In genomic region chr4:25845841-25846653, GRCh38 we compare ENCODE assay signal across 19 cellular contexts. TPM values are rescaled to one million over a fixed set of nuclear protein-coding genes. Genes with fewer than 3 reads are reported as not detected.
DNase-seq lines count a peak whose midpoint lies in the region; ATAC-seq and TF ChIP-seq lines count a peak whose summit lies in the region.
"Had no signal": no experiment of that assay in that cellular context is flagged by ENCODE, and none has a peak within 500 bp of the region (broad histone marks: within the 10 kb centered on the region; RNA-seq: fewer than 3 reads in every experiment).

No MANE protein-coding gene starts in this region.

- H3K4me3 Mint-ChIP-seq in activated CD8-positive, alpha-beta memory T cell treated with anti-CD3 and anti-CD28 coated beads, Interleukin-2, amount 10 ng/mL, durations not matched to agents 7 days and 5 days = no peak overlapping the region
- H3K4me3 Mint-ChIP-seq in GM23338 (peak overlapping the region; percentile 16; the same call in 1 of the 3 replicates), WTC11 (no peak overlapping the region), memory B cell (no peak overlapping the region)

- peak overlapping the region; percentile 59 for H3K4me2 ChIP-seq in GM23338

- H3F3A ChIP-seq in GM23338 (replicated peaks; ENCODE audit: low read depth) = no peaks in the 10 kb centered on the region

- H3K4me1 Mint-ChIP-seq in activated CD8-positive, alpha-beta memory T cell treated with anti-CD3 and anti-CD28 coated beads, Interleukin-2, amount 10 ng/mL, durations not matched to agents 7 days and 5 days = peaks cover 69% of the 10 kb centered on the region
- H3K4me1 Mint-ChIP-seq in GM23338 (peaks cover 43% of the 10 kb centered on the region), WTC11 (peaks cover 38% of the 10 kb centered on the region), memory B cell (peaks cover 64% of the 10 kb centered on the region)

- no peaks in the 10 kb centered on the region for H3K9me2 ChIP-seq in GM23338 (ENCODE audit: insufficient read depth)

- no peaks in the 10 kb centered on the region for H3K27me3 ChIP-seq in GM23338 (ENCODE audit: insufficient read depth)
- H3K27me3 ChIP-seq: MG63, SJCRH30 had no signal

- POLR2A ChIA-PET in WTC11 (lab: Charles Lee) = no interaction called here

- no peak for DNase-seq in activated CD8-positive, alpha-beta memory T cell treated with anti-CD3 and anti-CD28 coated beads, Interleukin-2, amount 10 ng/mL, durations not matched to agents 7 days and 5 days
- no peak for DNase-seq in activated CD8-positive, alpha-beta memory T cell treated with anti-CD3 and anti-CD28 coated beads, Interleukin-2, amount 50 U/mL, for 48 hours
- DNase-seq in GM23338 (ENCODE audit: low spot score) (peak; percentile 42), WTC11 (ENCODE audit: low spot score) (no peak), memory B cell (ENCODE audit: low spot score in 2 of 2) (no peak)
- DNase-seq: BE2C, DMS79, GM23248, MG63, NCI-H1417, NCI-H1694 treated with DMSO at 0.1 percent for 48 hours, NCI-H2081 treated with DMSO at 0.1 percent for 48 hours, NCI-H2171 treated with DMSO at 0.1 percent for 48 hours, NCI-H524 treated with DMSO at 0.1 percent for 48 hours, NCI-H82, OCI-M1, SJCRH30 had no signal

- H2AFZ ChIP-seq in GM23338 = no peak overlapping the region
- H2AFZ ChIP-seq: GM23248 had no signal

- peak overlapping the region; percentile 44 for H3K27ac Mint-ChIP-seq in activated CD8-positive, alpha-beta memory T cell treated with anti-CD3 and anti-CD28 coated beads, Interleukin-2, amount 10 ng/mL, durations not matched to agents 7 days and 5 days
- H3K27ac Mint-ChIP-seq in GM23338 (no peak overlapping the region), WTC11 (peak overlapping the region; percentile 7; the same call in 1 of the 2 replicates), memory B cell (peak overlapping the region; percentile 92)

- CTCF ChIA-PET in activated CD8-positive, alpha-beta memory T cell treated with anti-CD3 and anti-CD28 coated beads, Interleukin-2, amount 10 ng/mL, durations not matched to agents 7 days and 5 days (lab: Charles Lee) = interaction anchor here (1.0 kb wide), 1 partner anchor 14 kb away, joined by 3 read pairs; no protein-coding TSS in a partner anchor
- CTCF ChIA-PET in WTC11 (lab: Charles Lee) = interaction anchor here (1.0 kb wide), 1 partner anchor 147 kb away, joined by 4 read pairs; no protein-coding TSS in a partner anchor

- H3K36me3 ChIP-seq in GM23338 (ENCODE audit: insufficient read depth) = no peaks in the 10 kb centered on the region; the same call in 1 of the 2 replicates
- H3K36me3 ChIP-seq: BE2C, MG63 had no signal

- 0 out of 2 replicates have a peak overlapping the region, but pooled peaks have one; percentile 28 for H3K4me3 ChIP-seq in GM23338
- H3K4me3 ChIP-seq: GM23248, MG63, SJCRH30 had no signal

- no peaks in the 10 kb centered on the region for H3K27me3 Mint-ChIP-seq in activated CD8-positive, alpha-beta memory T cell treated with anti-CD3 and anti-CD28 coated beads, Interleukin-2, amount 10 ng/mL, durations not matched to agents 7 days and 5 days
- peaks cover 2% of the 10 kb centered on the region for H3K27me3 Mint-ChIP-seq in GM23338 (ENCODE audit: insufficient read depth, low read depth, poor library complexity)
- H3K27me3 Mint-ChIP-seq in WTC11 (ENCODE audit: low read depth) = no peaks in the 10 kb centered on the region
- H3K27me3 Mint-ChIP-seq in memory B cell = no peaks in the 10 kb centered on the region

- peaks cover 54% of the 10 kb centered on the region for H3K79me2 ChIP-seq in GM23338 (replicated peaks; ENCODE audit: insufficient read depth)

- peak overlapping the region; percentile 57; the same call in 1 of the 2 replicates for H3K27ac ChIP-seq in GM23338 (ENCODE audit: low read depth)
- H3K27ac ChIP-seq: GM23248, SJCRH30 had no signal

- peaks cover 26% of the 10 kb centered on the region for H3K4me1 ChIP-seq in GM23338 (ENCODE audit: insufficient read depth)
- H3K4me1 ChIP-seq: BE2C, SJCRH30 had no signal

- no peaks in the 10 kb centered on the region for H3K9me3 Mint-ChIP-seq in activated CD8-positive, alpha-beta memory T cell treated with anti-CD3 and anti-CD28 coated beads, Interleukin-2, amount 10 ng/mL, durations not matched to agents 7 days and 5 days (ENCODE audit: low read depth)
- H3K9me3 Mint-ChIP-seq in GM23338 = no peaks in the 10 kb centered on the region
- no peaks in the 10 kb centered on the region for H3K9me3 Mint-ChIP-seq in WTC11
- no peaks in the 10 kb centered on the region for H3K9me3 Mint-ChIP-seq in memory B cell

- peaks cover 5% of the 10 kb centered on the region for H4K20me1 ChIP-seq in GM23338 (replicated peaks; ENCODE audit: insufficient read depth)

- peaks cover 58% of the 10 kb centered on the region for H3K36me3 Mint-ChIP-seq in activated CD8-positive, alpha-beta memory T cell treated with anti-CD3 and anti-CD28 coated beads, Interleukin-2, amount 10 ng/mL, durations not matched to agents 7 days and 5 days
- H3K36me3 Mint-ChIP-seq in GM23338 (ENCODE audit: low read depth) (peaks cover 23% of the 10 kb centered on the region), WTC11 (peaks cover 6% of the 10 kb centered on the region), memory B cell (peaks cover 34% of the 10 kb centered on the region)

- TF ChIP-seq CTCF in GM23338 (conservative IDR thresholded peaks at IDR 0.05; ENCODE audit: low read depth in 2 of 2) (no peak), WTC11 (IDR thresholded peaks at IDR 0.05) (no peak)

- ATAC-seq in activated CD8-positive, alpha-beta memory T cell treated with anti-CD3 and anti-CD28 coated beads, Interleukin-2, amount 10 ng/mL, durations not matched to agents 7 days and 5 days = no peak
- peak; percentile 64 for ATAC-seq in GM23338
- ATAC-seq in WTC11 = peak; percentile 47
- ATAC-seq in memory B cell (ENCODE audit: low read depth) = no peak
- ATAC-seq in HG03565 (IDR thresholded peaks at IDR 0.05; ENCODE audit: unreplicated experiment) = no peak
- ATAC-seq in HG03095 (IDR thresholded peaks at IDR 0.05; ENCODE audit: unreplicated experiment) = no peak

TF ChIP-seq in GM23338, 12 proteins besides CTCF, POLR2A, EP300 and RAD21 (continues in another document):
- no peak for TF ChIP-seq REST (IDR thresholded peaks at IDR 0.05; ENCODE audit: unreplicated experiment)
- no peak for TF ChIP-seq POLR2AphosphoS5 (IDR thresholded peaks at IDR 0.05; ENCODE audit: low read depth)
- TF ChIP-seq CREB1 (CRISPR knock-in tag; IDR thresholded peaks at IDR 0.05; ENCODE audit: low read depth) = no peak

TF ChIP-seq in WTC11, 78 proteins besides CTCF, POLR2A, EP300 and RAD21 (continues in another document):
- TF ChIP-seq ZNF671 (CRISPR knock-in tag; IDR thresholded peaks at IDR 0.05) (no peak), CBFB (CRISPR knock-in tag; IDR thresholded peaks at IDR 0.05; ENCODE audit: low read depth) (no peak), ZNF121 (CRISPR knock-in tag; IDR thresholded peaks at IDR 0.05) (no peak), HMGA2 (CRISPR knock-in tag; IDR thresholded peaks at IDR 0.05) (no peak), GTF2I (CRISPR knock-in tag; conservative IDR thresholded peaks at IDR 0.05) (0 out of 2 replicates have a peak, but pooled peaks have one; percentile 38), ZNF396 (CRISPR knock-in tag; IDR thresholded peaks at IDR 0.05; ENCODE audit: borderline replicate concordance) (no peak), E2F1 (CRISPR knock-in tag; IDR thresholded peaks at IDR 0.05) (no peak), RELA (CRISPR knock-in tag; IDR thresholded peaks at IDR 0.05; ENCODE audit: borderline replicate concordance) (no peak), IRF2 (CRISPR knock-in tag; IDR thresholded peaks at IDR 0.05; ENCODE audit: borderline replicate concordance, low read depth) (no peak), FOXP4 (CRISPR knock-in tag; IDR thresholded peaks at IDR 0.05) (peak; percentile 51; the same call in 1 of the 2 replicates)

RNA-seq across cellular contexts. Expression of gene SEL1L3, which starts 16.7 kb away (rescaled TPM):
- total RNA-seq in activated CD8-positive, alpha-beta memory T cell treated with anti-CD3 and anti-CD28 coated beads, Interleukin-2, amount 10 ng/mL, durations not matched to agents 7 days and 5 days = 10 to 100 TPM; 66.3 to 82.8 TPM
- total RNA-seq in GM23338 (2014; rRNA removed; shearing (Covaris generic)) = 61.7 and 65.8 TPM in 2 replicates
- 17.1 and 19.3 TPM in 2 replicates for polyA plus RNA-seq in GM23338 (2016; fragmentation: Nextera tagmentation; extraction: Ambion mirVana)
- total RNA-seq in WTC11 (2021) = 31.5 to 36.3 TPM (median 35.1 TPM) in 3 replicates

Comparison
In these comparisons a context has a peak if more than half of its experiments do, and no peak if none do; other contexts are left out.
1. ATAC-seq: peak in GM23338 (single experiment) and WTC11 (single experiment); none in activated CD8-positive, alpha-beta memory T cell treated with anti-CD3 and anti-CD28 coated beads, Interleukin-2, amount 10 ng/mL, durations not matched to agents 7 days and 5 days (single experiment), memory B cell (single experiment), HG03565 (single experiment) and HG03095 (single experiment).